ENCODE assay signal across 8 cellular contexts in the genomic region with DNA sequence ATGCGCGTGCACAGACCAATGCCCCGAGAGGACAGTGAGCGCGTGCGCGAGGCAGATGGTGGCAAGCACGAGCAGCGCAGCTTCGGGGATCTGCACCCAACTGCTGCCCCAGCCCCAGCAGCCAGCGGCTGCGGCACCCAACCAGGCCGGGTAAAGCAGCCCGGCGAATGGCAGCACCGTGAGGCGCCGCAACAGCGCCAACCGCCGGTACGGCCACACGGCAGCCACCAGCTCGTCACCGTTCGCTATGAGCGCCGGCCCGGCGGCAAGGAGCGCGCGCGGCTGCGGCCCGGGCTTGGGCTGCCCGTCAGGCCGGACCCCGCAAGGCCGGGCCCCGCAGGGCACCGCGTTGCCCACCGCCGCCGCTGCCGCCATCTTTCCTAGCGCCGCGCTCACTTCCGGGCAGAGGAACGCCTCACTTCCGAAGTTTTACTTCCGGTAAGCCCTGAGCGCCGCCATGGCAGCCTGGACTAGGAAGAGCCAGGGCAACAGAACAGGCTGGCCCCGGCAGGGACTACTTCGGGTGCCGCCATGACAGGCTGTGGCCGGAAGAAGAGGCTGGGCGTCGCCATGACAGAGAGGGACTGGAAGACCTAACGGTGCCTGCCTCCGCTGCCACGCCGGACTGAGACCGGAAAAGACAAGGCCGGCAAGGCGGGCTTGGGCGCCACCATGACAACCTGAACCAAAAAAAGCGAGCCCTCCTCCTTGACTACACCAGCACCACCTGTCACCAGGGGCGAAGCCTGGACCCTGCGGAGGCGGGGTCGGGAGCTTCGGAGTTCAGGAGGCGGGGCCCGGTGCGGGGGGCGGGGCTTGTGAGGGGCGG. TPM values are rescaled to one million over a fixed set of nuclear protein-coding genes. Genes with fewer than 3 reads are reported as not detected.
A peak's percentile ranks its signal among the peaks of the same experiment; 100 is the strongest.
DNase-seq lines count a peak whose midpoint lies in the region; ATAC-seq, FAIRE-seq and TF ChIP-seq lines count a peak whose summit lies in the region.

Gene ATP13A1 (minus strand): TSS at position 385 of the 829 bp plus-strand sequence. CDS start 10 bp downstream, at position 375.

- WGBS in psoas muscle, 3 donors = 0 to 1% (median 1%) methylated on average over 66 to 81 of the region's 81 CpGs

- DNase-seq in NCI-H1694 treated with DMSO at 0.1 percent for 48 hours (lab: John Stamatoyannopoulos, UW) (peak; percentile 98), T-helper 17 cell (peak; percentile 84 to 91 (median 87)), amygdala (lab: John Stamatoyannopoulos, UW) (peak; percentile 80 to 100 (median 96)), left ventricle myocardium superior (peak; percentile 98), psoas muscle (peak; percentile 96 to 99), urothelium cell line (ENCODE audit: low spot score) (peak; percentile 64)

- H3K4me3 ChIP-seq in psoas muscle = peak within 1 kb of the TSS; percentile 99

- H3K27me3 Mint-ChIP-seq in T-helper 17 cell = no peaks in the 10 kb centered on the region

- H3K36me3 Mint-ChIP-seq in T-helper 17 cell (ENCODE audit: low read depth) = no peaks in the 10 kb centered on the region

- ATAC-seq in GM18498 (IDR thresholded peaks at IDR 0.05; ENCODE audit: unreplicated experiment) (peak; percentile 71), HG02938 (IDR thresholded peaks at IDR 0.05; ENCODE audit: unreplicated experiment) (peak; percentile 70), T-helper 17 cell (peak; percentile 83), left ventricle myocardium superior (peak; percentile 97), psoas muscle (peak; percentile 92 to 96 (median 95))

- TF ChIP-seq CTCF in psoas muscle (IDR thresholded peaks at IDR 0.05) = peak; percentile 23

- peaks cover 14% of the 10 kb centered on the region for H3K4me1 ChIP-seq in psoas muscle

- peaks cover 0 to 21% of the 10 kb centered on the region in 2 donors for H3K36me3 ChIP-seq in psoas muscle (ENCODE audit: insufficient read depth in 1 of 2, low read depth in 1 of 2)

- no peak for FAIRE-seq in urothelium cell line (lab: Jason Lieb, UNC)

- peak within 1 kb of the TSS; percentile 93 for H3K27ac ChIP-seq in psoas muscle

- peaks cover 32% of the 10 kb centered on the region for H3K4me1 Mint-ChIP-seq in T-helper 17 cell

- H3K9me3 ChIP-seq in T-helper 17 cell (ENCODE audit: control insufficient read depth, low read length, poor library complexity, severe bottlenecking) = no peaks in the 10 kb centered on the region
- H3K9me3 ChIP-seq in psoas muscle = no peaks in the 10 kb centered on the region

- H3K4me3 Mint-ChIP-seq in T-helper 17 cell = peak within 1 kb of the TSS; percentile 86

- H3K27ac Mint-ChIP-seq in T-helper 17 cell = peak within 1 kb of the TSS; percentile 92

- no peaks in the 10 kb centered on the region for H3K27me3 ChIP-seq in psoas muscle (ENCODE audit: insufficient read depth in 3 of 3, low read length in 2 of 3)

- intact Hi-C loops in left ventricle myocardium superior (cut with micrococcal nuclease) (no loop called here), psoas muscle (cut with DNase I) (loop anchor here in 1 of 2 donors (5.0 kb wide), 1 partner anchor 114 kb away; no protein-coding TSS in a partner anchor)

RNA-seq across cellular contexts. Expression of gene ATP13A1, which starts in this region (rescaled TPM):
- total RNA-seq in T-helper 17 cell = 10 to 100 TPM; 91.4 to 98.8 TPM
- total RNA-seq in left ventricle myocardium superior = 21.6 TPM
- total RNA-seq in psoas muscle = 10 to 100 TPM; 17.5 to 27.5 (median 21.4) TPM
- polyA plus RNA-seq in psoas muscle = 10 to 100 TPM; 15.4 to 23.8 (median 20.6) TPM

Comparison
In these comparisons a context has a peak if more than half of its experiments do, and no peak if none do; other contexts are left out.
1. Peak in every context shown above with its lines: DNase-seq, ATAC-seq, H3K4me3 ChIP-seq and H3K27ac ChIP-seq.